ENCODE assay signal across 8 cellular contexts in genomic region chr1:235074335-235075120, GRCh38. TPM values are rescaled to one million over a fixed set of nuclear protein-coding genes. Genes with fewer than 3 reads are reported as not detected.
DNase-seq lines count a peak whose midpoint lies in the region; ATAC-seq and TF ChIP-seq lines count a peak whose summit lies in the region.

No MANE protein-coding gene starts in this region.

- CTCF ChIA-PET in activated naive CD4-positive, alpha-beta T cell treated with anti-CD3 and anti-CD28 coated beads, Interleukin-2, amount 10 ng/mL, durations not matched to agents 7 days and 5 days (lab: Charles Lee) = interaction anchor here (0.8 kb wide), 1 partner anchor 110 kb away, joined by 3 read pairs; no protein-coding TSS in a partner anchor

- peaks cover 26% of the 10 kb centered on the region for H3K4me1 Mint-ChIP-seq in activated naive CD4-positive, alpha-beta T cell treated with anti-CD3 and anti-CD28 coated beads, Interleukin-2, amount 10 ng/mL, durations not matched to agents 7 days and 5 days

- H3K27me3 ChIP-seq in ovary = no peaks in the 10 kb centered on the region

- no peaks in the 10 kb centered on the region for H3K36me3 Mint-ChIP-seq in activated naive CD4-positive, alpha-beta T cell treated with anti-CD3 and anti-CD28 coated beads, Interleukin-2, amount 10 ng/mL, durations not matched to agents 7 days and 5 days

- H3K36me3 ChIP-seq in ovary = no peaks in the 10 kb centered on the region

- no peaks in the 10 kb centered on the region for H3K9me3 ChIP-seq in ovary

- TF ChIP-seq CTCF in fibroblast of the aortic adventitia (IDR thresholded peaks at IDR 0.05; ENCODE audit: insufficient read depth, low read length) (no peak), ovary (IDR thresholded peaks at IDR 0.05) (no peak)

- no peak for TF ChIP-seq POLR2A in ovary (IDR thresholded peaks at IDR 0.05)

- H3K9me3 Mint-ChIP-seq in activated naive CD4-positive, alpha-beta T cell treated with anti-CD3 and anti-CD28 coated beads, Interleukin-2, amount 10 ng/mL, durations not matched to agents 7 days and 5 days = no peaks in the 10 kb centered on the region

- H3K27ac ChIP-seq in ovary = peak overlapping the region; percentile 32 to 68

- peak; percentile 71 for DNase-seq in activated naive CD4-positive, alpha-beta T cell treated with Interleukin-2 at 50 U/mL for 16 hours
- no peak for DNase-seq in activated naive CD4-positive, alpha-beta T cell treated with anti-CD3 and anti-CD28 coated beads, Interleukin-2, amount 10 ng/mL, durations not matched to agents 7 days and 5 days
- DNase-seq in NCI-H446 treated with DMSO at 0.1 percent for 48 hours (lab: John Stamatoyannopoulos, UW) (peak; percentile 72), fibroblast of the aortic adventitia (ENCODE audit: low read depth) (peak; percentile 57), ovary (no peak), iPS-NIHi11 (ENCODE audit: low spot score) (no peak)
- peak; percentile 45 for DNase-seq in activated T-cell treated with anti-CD3 and anti-CD28 coated beads, Interleukin-2, amount 50 U/mL, for 1 hour

- ATAC-seq in HG03025 (IDR thresholded peaks at IDR 0.05; ENCODE audit: low FRiP score, unreplicated experiment) = peak; percentile 36

- no peak overlapping the region for H3K27ac Mint-ChIP-seq in activated naive CD4-positive, alpha-beta T cell treated with anti-CD3 and anti-CD28 coated beads, Interleukin-2, amount 10 ng/mL, durations not matched to agents 7 days and 5 days

- H3K27me3 Mint-ChIP-seq in activated naive CD4-positive, alpha-beta T cell treated with anti-CD3 and anti-CD28 coated beads, Interleukin-2, amount 10 ng/mL, durations not matched to agents 7 days and 5 days = peaks cover 4% of the 10 kb centered on the region

- 41 to 47% (median 43%) methylated on average over 17 of the region's 17 CpGs for WGBS in ovary, 3 donors

- intact Hi-C loops in ovary (cut with DNase I) = loop anchor here in 3 of 4 donors (5.0 to 10.0 kb wide), 4 partner anchors 77 to 340 kb away; no protein-coding TSS in a partner anchor

- H3K4me3 ChIP-seq in fibroblast of the aortic adventitia (ENCODE audit: low read depth, low read length) (no peak overlapping the region), ovary (no peak overlapping the region)

- H3K4me1 ChIP-seq in ovary (ENCODE audit: insufficient read depth) = peaks cover 11% of the 10 kb centered on the region

- no peak overlapping the region for H3K4me3 Mint-ChIP-seq in activated naive CD4-positive, alpha-beta T cell treated with anti-CD3 and anti-CD28 coated beads, Interleukin-2, amount 10 ng/mL, durations not matched to agents 7 days and 5 days

- TF ChIP-seq EP300 in ovary (IDR thresholded peaks at IDR 0.05) = no peak

RNA-seq across cellular contexts. Expression of gene TOMM20, which starts 54.1 kb away (rescaled TPM):
- total RNA-seq in fibroblast of the aortic adventitia (ENCODE audit: low replicate concordance) = 96.5 and 107 TPM in 2 replicates
- 100 to 1,000 TPM; 104 to 153 (median 118) TPM for total RNA-seq in ovary
- 100 to 1,000 TPM; 120 to 124 TPM for polyA plus RNA-seq in ovary

Comparison
In these comparisons a context has a peak if more than half of its experiments do, and no peak if none do; other contexts are left out.
1. DNase-seq: peak in activated naive CD4-positive, alpha-beta T cell treated with Interleukin-2 at 50 U/mL for 16 hours (single experiment), NCI-H446 treated with DMSO at 0.1 percent for 48 hours (single experiment), activated T-cell treated with anti-CD3 and anti-CD28 coated beads, Interleukin-2, amount 50 U/mL, for 1 hour (single experiment) and fibroblast of the aortic adventitia (single experiment); none in activated naive CD4-positive, alpha-beta T cell treated with anti-CD3 and anti-CD28 coated beads, Interleukin-2, amount 10 ng/mL, durations not matched to agents 7 days and 5 days (single experiment), ovary (0 of 5) and iPS-NIHi11 (single experiment).